1 cellular context compared by ENCODE assay signal in the genomic region with DNA sequence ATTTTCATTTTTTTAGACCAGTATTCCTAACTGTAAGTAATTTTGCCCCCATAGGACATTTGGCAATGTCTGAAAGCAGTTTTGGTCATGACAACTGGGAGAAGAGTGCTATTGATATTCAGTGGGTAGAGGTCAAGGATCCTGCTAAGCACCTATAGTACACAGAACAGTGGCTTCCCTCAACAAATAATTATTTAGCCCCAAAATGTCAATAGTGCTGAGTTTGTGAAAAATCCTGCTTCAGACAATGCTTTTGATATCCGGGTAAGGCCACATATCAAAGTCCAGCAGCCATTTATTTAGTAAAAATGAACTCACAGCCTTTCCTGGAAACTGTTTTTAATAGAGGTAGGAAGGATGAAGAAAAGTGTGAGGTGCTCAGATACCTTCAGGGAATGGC.
A peak's percentile ranks its signal among the peaks of the same experiment; 100 is the strongest.
TF ChIP-seq lines count a peak whose summit lies in the region.

No MANE protein-coding gene starts in this region.

TF ChIP-seq in HepG2, 621 proteins besides CTCF, POLR2A, EP300 and RAD21 (continued from another document and continues in another):
- TF ChIP-seq, protein P1, sequence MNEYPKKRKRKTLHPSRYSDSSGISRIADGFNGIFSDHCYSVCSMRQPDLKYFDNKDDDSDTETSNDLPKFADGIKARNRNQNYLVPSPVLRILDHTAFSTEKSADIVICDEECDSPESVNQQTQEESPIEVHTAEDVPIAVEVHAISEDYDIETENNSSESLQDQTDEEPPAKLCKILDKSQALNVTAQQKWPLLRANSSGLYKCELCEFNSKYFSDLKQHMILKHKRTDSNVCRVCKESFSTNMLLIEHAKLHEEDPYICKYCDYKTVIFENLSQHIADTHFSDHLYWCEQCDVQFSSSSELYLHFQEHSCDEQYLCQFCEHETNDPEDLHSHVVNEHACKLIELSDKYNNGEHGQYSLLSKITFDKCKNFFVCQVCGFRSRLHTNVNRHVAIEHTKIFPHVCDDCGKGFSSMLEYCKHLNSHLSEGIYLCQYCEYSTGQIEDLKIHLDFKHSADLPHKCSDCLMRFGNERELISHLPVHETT (CRISPR knock-in tag; conservative IDR thresholded peaks at IDR 0.05), result no peak
- TF ChIP-seq MTA1 (CRISPR knock-in tag; IDR thresholded peaks at IDR 0.05; ENCODE audit: borderline replicate concordance), result no peak
- TF ChIP-seq, protein P2, sequence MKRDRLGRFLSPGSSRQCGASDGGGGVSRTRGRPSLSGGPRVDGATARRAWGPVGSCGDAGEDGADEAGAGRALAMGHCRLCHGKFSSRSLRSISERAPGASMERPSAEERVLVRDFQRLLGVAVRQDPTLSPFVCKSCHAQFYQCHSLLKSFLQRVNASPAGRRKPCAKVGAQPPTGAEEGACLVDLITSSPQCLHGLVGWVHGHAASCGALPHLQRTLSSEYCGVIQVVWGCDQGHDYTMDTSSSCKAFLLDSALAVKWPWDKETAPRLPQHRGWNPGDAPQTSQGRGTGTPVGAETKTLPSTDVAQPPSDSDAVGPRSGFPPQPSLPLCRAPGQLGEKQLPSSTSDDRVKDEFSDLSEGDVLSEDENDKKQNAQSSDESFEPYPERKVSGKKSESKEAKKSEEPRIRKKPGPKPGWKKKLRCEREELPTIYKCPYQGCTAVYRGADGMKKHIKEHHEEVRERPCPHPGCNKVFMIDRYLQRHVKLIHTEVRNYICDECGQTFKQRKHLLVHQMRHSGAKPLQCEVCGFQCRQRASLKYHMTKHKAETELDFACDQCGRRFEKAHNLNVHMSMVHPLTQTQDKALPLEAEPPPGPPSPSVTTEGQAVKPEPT (CRISPR knock-in tag; IDR thresholded peaks at IDR 0.05; ENCODE audit: low read depth), result no peak
- no peak; the same call in 1 of the 2 replicates for TF ChIP-seq GFI1 (CRISPR knock-in tag; IDR thresholded peaks at IDR 0.05; ENCODE audit: borderline replicate concordance)
- no peak for TF ChIP-seq ZKSCAN5 (CRISPR knock-in tag; IDR thresholded peaks at IDR 0.05)
- no peak for TF ChIP-seq TAF15 (IDR thresholded peaks at IDR 0.05; ENCODE audit: low read depth, low read length, poor library complexity, severe bottlenecking)
- TF ChIP-seq SCMH1 (CRISPR knock-in tag; IDR thresholded peaks at IDR 0.05; ENCODE audit: borderline replicate concordance), result no peak
- TF ChIP-seq, protein P3, sequence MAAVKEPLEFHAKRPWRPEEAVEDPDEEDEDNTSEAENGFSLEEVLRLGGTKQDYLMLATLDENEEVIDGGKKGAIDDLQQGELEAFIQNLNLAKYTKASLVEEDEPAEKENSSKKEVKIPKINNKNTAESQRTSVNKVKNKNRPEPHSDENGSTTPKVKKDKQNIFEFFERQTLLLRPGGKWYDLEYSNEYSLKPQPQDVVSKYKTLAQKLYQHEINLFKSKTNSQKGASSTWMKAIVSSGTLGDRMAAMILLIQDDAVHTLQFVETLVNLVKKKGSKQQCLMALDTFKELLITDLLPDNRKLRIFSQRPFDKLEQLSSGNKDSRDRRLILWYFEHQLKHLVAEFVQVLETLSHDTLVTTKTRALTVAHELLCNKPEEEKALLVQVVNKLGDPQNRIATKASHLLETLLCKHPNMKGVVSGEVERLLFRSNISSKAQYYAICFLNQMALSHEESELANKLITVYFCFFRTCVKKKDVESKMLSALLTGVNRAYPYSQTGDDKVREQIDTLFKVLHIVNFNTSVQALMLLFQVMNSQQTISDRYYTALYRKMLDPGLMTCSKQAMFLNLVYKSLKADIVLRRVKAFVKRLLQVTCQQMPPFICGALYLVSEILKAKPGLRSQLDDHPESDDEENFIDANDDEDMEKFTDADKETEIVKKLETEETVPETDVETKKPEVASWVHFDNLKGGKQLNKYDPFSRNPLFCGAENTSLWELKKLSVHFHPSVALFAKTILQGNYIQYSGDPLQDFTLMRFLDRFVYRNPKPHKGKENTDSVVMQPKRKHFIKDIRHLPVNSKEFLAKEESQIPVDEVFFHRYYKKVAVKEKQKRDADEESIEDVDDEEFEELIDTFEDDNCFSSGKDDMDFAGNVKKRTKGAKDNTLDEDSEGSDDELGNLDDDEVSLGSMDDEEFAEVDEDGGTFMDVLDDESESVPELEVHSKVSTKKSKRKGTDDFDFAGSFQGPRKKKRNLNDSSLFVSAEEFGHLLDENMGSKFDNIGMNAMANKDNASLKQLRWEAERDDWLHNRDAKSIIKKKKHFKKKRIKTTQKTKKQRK (IDR thresholded peaks at IDR 0.05; ENCODE audit: low read length), result no peak
- TF ChIP-seq GATAD2A (CRISPR knock-in tag; IDR thresholded peaks at IDR 0.05), result peak; percentile 37
- TF ChIP-seq, protein P4, sequence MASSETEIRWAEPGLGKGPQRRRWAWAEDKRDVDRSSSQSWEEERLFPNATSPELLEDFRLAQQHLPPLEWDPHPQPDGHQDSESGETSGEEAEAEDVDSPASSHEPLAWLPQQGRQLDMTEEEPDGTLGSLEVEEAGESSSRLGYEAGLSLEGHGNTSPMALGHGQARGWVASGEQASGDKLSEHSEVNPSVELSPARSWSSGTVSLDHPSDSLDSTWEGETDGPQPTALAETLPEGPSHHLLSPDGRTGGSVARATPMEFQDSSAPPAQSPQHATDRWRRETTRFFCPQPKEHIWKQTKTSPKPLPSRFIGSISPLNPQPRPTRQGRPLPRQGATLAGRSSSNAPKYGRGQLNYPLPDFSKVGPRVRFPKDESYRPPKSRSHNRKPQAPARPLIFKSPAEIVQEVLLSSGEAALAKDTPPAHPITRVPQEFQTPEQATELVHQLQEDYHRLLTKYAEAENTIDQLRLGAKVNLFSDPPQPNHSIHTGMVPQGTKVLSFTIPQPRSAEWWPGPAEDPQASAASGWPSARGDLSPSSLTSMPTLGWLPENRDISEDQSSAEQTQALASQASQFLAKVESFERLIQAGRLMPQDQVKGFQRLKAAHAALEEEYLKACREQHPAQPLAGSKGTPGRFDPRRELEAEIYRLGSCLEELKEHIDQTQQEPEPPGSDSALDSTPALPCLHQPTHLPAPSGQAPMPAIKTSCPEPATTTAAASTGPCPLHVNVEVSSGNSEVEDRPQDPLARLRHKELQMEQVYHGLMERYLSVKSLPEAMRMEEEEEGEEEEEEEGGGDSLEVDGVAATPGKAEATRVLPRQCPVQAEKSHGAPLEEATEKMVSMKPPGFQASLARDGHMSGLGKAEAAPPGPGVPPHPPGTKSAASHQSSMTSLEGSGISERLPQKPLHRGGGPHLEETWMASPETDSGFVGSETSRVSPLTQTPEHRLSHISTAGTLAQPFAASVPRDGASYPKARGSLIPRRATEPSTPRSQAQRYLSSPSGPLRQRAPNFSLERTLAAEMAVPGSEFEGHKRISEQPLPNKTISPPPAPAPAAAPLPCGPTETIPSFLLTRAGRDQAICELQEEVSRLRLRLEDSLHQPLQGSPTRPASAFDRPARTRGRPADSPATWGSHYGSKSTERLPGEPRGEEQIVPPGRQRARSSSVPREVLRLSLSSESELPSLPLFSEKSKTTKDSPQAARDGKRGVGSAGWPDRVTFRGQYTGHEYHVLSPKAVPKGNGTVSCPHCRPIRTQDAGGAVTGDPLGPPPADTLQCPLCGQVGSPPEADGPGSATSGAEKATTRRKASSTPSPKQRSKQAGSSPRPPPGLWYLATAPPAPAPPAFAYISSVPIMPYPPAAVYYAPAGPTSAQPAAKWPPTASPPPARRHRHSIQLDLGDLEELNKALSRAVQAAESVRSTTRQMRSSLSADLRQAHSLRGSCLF (CRISPR knock-in tag; IDR thresholded peaks at IDR 0.05; ENCODE audit: borderline replicate concordance), result no peak
- TF ChIP-seq ZNF441 (CRISPR knock-in tag; IDR thresholded peaks at IDR 0.05; ENCODE audit: borderline replicate concordance), result no peak
- peak; percentile 24; the same call in 1 of the 2 replicates for TF ChIP-seq DPF2 (CRISPR knock-in tag; IDR thresholded peaks at IDR 0.05; ENCODE audit: borderline replicate concordance, low read depth)
- TF ChIP-seq NR2F2 (IDR thresholded peaks at IDR 0.05; ENCODE audit: borderline replicate concordance, low read depth), result peak; percentile 69; the same call in 1 of the 2 replicates
- TF ChIP-seq HOXD1 (CRISPR knock-in tag; IDR thresholded peaks at IDR 0.05), result no peak
- TF ChIP-seq ZNF781 (CRISPR knock-in tag; IDR thresholded peaks at IDR 0.05; ENCODE audit: borderline replicate concordance, not compliant biosample characterization), result no peak
- TF ChIP-seq, protein P5, sequence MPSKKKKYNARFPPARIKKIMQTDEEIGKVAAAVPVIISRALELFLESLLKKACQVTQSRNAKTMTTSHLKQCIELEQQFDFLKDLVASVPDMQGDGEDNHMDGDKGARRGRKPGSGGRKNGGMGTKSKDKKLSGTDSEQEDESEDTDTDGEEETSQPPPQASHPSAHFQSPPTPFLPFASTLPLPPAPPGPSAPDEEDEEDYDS (CRISPR knock-in tag; IDR thresholded peaks at IDR 0.05), result no peak
- TF ChIP-seq MED1 (CRISPR knock-in tag; IDR thresholded peaks at IDR 0.05), result peak; percentile 68; the same call in 1 of the 2 replicates
- no peak for TF ChIP-seq THAP11 (CRISPR knock-in tag; IDR thresholded peaks at IDR 0.05)
- TF ChIP-seq NFKB2 (CRISPR knock-in tag; IDR thresholded peaks at IDR 0.05; ENCODE audit: borderline replicate concordance), result no peak
- no peak for TF ChIP-seq AKAP8 (CRISPR knock-in tag; IDR thresholded peaks at IDR 0.05)
- TF ChIP-seq, protein P6, sequence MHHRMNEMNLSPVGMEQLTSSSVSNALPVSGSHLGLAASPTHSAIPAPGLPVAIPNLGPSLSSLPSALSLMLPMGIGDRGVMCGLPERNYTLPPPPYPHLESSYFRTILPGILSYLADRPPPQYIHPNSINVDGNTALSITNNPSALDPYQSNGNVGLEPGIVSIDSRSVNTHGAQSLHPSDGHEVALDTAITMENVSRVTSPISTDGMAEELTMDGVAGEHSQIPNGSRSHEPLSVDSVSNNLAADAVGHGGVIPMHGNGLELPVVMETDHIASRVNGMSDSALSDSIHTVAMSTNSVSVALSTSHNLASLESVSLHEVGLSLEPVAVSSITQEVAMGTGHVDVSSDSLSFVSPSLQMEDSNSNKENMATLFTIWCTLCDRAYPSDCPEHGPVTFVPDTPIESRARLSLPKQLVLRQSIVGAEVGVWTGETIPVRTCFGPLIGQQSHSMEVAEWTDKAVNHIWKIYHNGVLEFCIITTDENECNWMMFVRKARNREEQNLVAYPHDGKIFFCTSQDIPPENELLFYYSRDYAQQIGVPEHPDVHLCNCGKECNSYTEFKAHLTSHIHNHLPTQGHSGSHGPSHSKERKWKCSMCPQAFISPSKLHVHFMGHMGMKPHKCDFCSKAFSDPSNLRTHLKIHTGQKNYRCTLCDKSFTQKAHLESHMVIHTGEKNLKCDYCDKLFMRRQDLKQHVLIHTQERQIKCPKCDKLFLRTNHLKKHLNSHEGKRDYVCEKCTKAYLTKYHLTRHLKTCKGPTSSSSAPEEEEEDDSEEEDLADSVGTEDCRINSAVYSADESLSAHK (CRISPR knock-in tag; IDR thresholded peaks at IDR 0.05; ENCODE audit: borderline replicate concordance), result no peak
- no peak for TF ChIP-seq POLR2G (IDR thresholded peaks at IDR 0.05; ENCODE audit: low read depth, low read length)
- TF ChIP-seq SRSF4 (IDR thresholded peaks at IDR 0.05; ENCODE audit: low read depth, low read length, poor library complexity, severe bottlenecking), result no peak
- TF ChIP-seq, protein P7, sequence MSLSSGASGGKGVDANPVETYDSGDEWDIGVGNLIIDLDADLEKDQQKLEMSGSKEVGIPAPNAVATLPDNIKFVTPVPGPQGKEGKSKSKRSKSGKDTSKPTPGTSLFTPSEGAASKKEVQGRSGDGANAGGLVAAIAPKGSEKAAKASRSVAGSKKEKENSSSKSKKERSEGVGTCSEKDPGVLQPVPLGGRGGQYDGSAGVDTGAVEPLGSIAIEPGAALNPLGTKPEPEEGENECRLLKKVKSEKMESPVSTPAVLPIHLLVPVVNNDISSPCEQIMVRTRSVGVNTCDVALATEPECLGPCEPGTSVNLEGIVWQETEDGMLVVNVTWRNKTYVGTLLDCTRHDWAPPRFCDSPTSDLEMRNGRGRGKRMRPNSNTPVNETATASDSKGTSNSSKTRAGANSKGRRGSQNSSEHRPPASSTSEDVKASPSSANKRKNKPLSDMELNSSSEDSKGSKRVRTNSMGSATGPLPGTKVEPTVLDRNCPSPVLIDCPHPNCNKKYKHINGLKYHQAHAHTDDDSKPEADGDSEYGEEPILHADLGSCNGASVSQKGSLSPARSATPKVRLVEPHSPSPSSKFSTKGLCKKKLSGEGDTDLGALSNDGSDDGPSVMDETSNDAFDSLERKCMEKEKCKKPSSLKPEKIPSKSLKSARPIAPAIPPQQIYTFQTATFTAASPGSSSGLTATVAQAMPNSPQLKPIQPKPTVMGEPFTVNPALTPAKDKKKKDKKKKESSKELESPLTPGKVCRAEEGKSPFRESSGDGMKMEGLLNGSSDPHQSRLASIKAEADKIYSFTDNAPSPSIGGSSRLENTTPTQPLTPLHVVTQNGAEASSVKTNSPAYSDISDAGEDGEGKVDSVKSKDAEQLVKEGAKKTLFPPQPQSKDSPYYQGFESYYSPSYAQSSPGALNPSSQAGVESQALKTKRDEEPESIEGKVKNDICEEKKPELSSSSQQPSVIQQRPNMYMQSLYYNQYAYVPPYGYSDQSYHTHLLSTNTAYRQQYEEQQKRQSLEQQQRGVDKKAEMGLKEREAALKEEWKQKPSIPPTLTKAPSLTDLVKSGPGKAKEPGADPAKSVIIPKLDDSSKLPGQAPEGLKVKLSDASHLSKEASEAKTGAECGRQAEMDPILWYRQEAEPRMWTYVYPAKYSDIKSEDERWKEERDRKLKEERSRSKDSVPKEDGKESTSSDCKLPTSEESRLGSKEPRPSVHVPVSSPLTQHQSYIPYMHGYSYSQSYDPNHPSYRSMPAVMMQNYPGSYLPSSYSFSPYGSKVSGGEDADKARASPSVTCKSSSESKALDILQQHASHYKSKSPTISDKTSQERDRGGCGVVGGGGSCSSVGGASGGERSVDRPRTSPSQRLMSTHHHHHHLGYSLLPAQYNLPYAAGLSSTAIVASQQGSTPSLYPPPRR (CRISPR knock-in tag; IDR thresholded peaks at IDR 0.05; ENCODE audit: borderline replicate concordance), result no peak
- no peak for TF ChIP-seq NR1H2 (CRISPR knock-in tag; IDR thresholded peaks at IDR 0.05; ENCODE audit: borderline replicate concordance, low read depth)
- TF ChIP-seq LCORL (IDR thresholded peaks at IDR 0.05), result no peak
- peak; percentile 63; the same call in 1 of the 2 replicates for TF ChIP-seq LCORL (CRISPR knock-in tag; IDR thresholded peaks at IDR 0.05)
- TF ChIP-seq, protein P8, sequence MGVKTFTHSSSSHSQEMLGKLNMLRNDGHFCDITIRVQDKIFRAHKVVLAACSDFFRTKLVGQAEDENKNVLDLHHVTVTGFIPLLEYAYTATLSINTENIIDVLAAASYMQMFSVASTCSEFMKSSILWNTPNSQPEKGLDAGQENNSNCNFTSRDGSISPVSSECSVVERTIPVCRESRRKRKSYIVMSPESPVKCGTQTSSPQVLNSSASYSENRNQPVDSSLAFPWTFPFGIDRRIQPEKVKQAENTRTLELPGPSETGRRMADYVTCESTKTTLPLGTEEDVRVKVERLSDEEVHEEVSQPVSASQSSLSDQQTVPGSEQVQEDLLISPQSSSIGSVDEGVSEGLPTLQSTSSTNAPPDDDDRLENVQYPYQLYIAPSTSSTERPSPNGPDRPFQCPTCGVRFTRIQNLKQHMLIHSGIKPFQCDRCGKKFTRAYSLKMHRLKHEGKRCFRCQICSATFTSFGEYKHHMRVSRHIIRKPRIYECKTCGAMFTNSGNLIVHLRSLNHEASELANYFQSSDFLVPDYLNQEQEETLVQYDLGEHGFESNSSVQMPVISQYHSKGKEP (CRISPR knock-in tag; IDR thresholded peaks at IDR 0.05), result no peak
